11 cellular contexts compared by ENCODE assay signal in genomic region chr16:81652798-81653505, GRCh38.
DNase-seq lines count a peak whose midpoint lies in the region; ATAC-seq and TF ChIP-seq lines count a peak whose summit lies in the region.
"Had no signal": no experiment of that assay in that cellular context is flagged by ENCODE, and none has a peak within 500 bp of the region (broad histone marks: within the 10 kb centered on the region; RNA-seq: fewer than 3 reads in every experiment).

No MANE protein-coding gene starts in this region.

- H3K79me2 ChIP-seq in H9 (ENCODE audit: insufficient read depth, low read length), result no peaks in the 10 kb centered on the region

- H3K4me3 ChIP-seq in GM12875 (ENCODE audit: low read depth, low read length) (peak overlapping the region; percentile 37), mucosa of rectum (ENCODE audit: low read length in 2 of 2) (peak overlapping the region; percentile 42 to 53)
- H3K4me3 ChIP-seq: lung, upper lobe of left lung had no signal

- no peak overlapping the region for H2BK5ac ChIP-seq in H9 (ENCODE audit: insufficient read length, low read length)

- H4K8ac ChIP-seq in H9 (replicated peaks; ENCODE audit: insufficient read length, low read depth, low read length), result no peak overlapping the region

- H2BK20ac ChIP-seq in H9 (ENCODE audit: low read depth, low read length, poor library complexity, severe bottlenecking), result no peak overlapping the region

- no peak overlapping the region for H2AK5ac ChIP-seq in H9 (ENCODE audit: insufficient read length, low read length)

- no peak overlapping the region for H4K5ac ChIP-seq in H9 (ENCODE audit: insufficient read length, low read depth, low read length)

- no peaks in the 10 kb centered on the region for H3K23me2 ChIP-seq in H9 (ENCODE audit: insufficient read length, low read depth, low read length, poor library complexity, severe bottlenecking)

- no peak overlapping the region for H3K56ac ChIP-seq in H9 (ENCODE audit: insufficient read length, low read depth, low read length)

- no peak overlapping the region for H3K4me3 Mint-ChIP-seq in H9
- H3K4me3 Mint-ChIP-seq in natural killer cell treated with Interleukin-12 subunit alpha and Interleukin-12 subunit beta and Interleukin-15 and Interleukin-18, amount 100 ng/mL, for 72 hours, result no peak overlapping the region
- H3K4me3 Mint-ChIP-seq: CD4-positive, alpha-beta memory T cell had no signal

- H2AFZ ChIP-seq in H9 (ENCODE audit: low read length), result no peak overlapping the region

- H3K9ac ChIP-seq in H9 (ENCODE audit: extremely low read depth, insufficient read length, low read length), result no peak overlapping the region
- peak overlapping the region; percentile 37 to 43 for H3K9ac ChIP-seq in mucosa of rectum (ENCODE audit: low read depth in 1 of 2, low read length in 2 of 2)

- peaks cover 52 to 54% of the 10 kb centered on the region in 2 experiments for H3K4me1 Mint-ChIP-seq in H9
- peaks cover 11 to 19% of the 10 kb centered on the region in 2 donors for H3K4me1 Mint-ChIP-seq in natural killer cell treated with Interleukin-12 subunit alpha and Interleukin-12 subunit beta and Interleukin-15 and Interleukin-18, amount 100 ng/mL, for 72 hours (ENCODE audit: low read depth in 2 of 2)

- H3K27me3 ChIP-seq in H9 (ENCODE audit: insufficient read depth, low read length) (no peaks in the 10 kb centered on the region), mucosa of rectum (ENCODE audit: control insufficient read depth in 2 of 2, insufficient read depth in 2 of 2, low read length in 2 of 2) (no peaks in the 10 kb centered on the region)
- H3K27me3 ChIP-seq: upper lobe of left lung had no signal

- H3K9me3 ChIP-seq in H9 (ENCODE audit: control insufficient read depth, low read depth, low read length) (no peaks in the 10 kb centered on the region), mucosa of rectum (ENCODE audit: control insufficient read depth in 2 of 2, low read length in 2 of 2) (no peaks in the 10 kb centered on the region)
- H3K9me3 ChIP-seq: upper lobe of left lung had no signal

- TF ChIP-seq CTCF in GM12875 (IDR thresholded peaks at IDR 0.05; ENCODE audit: borderline replicate concordance, insufficient read depth, low read depth, low read length), result no peak
- TF ChIP-seq CTCF in H9 (conservative IDR thresholded peaks at IDR 0.05), result no peak

- no peak overlapping the region for H3T11ph ChIP-seq in H9 (ENCODE audit: low read length)

- no peak overlapping the region for H2BK12ac ChIP-seq in H9 (ENCODE audit: insufficient read length, low read depth, low read length)

- H3K9me3 Mint-ChIP-seq in H9, result no peaks in the 10 kb centered on the region
- H3K9me3 Mint-ChIP-seq in natural killer cell treated with Interleukin-12 subunit alpha and Interleukin-12 subunit beta and Interleukin-15 and Interleukin-18, amount 100 ng/mL, for 72 hours, result no peaks in the 10 kb centered on the region
- H3K9me3 Mint-ChIP-seq: CD4-positive, alpha-beta memory T cell had no signal

- peak overlapping the region; percentile 10 to 89 (median 68); a peak in 4 of 7 replicates for H3K27ac Mint-ChIP-seq in H9
- no peak overlapping the region for H3K27ac Mint-ChIP-seq in natural killer cell treated with Interleukin-12 subunit alpha and Interleukin-12 subunit beta and Interleukin-15 and Interleukin-18, amount 100 ng/mL, for 72 hours

- no peak for ATAC-seq in natural killer cell treated with Interleukin-12 subunit alpha and Interleukin-12 subunit beta and Interleukin-15 and Interleukin-18, amount 100 ng/mL, for 72 hours

- no peak overlapping the region for H2BK15ac ChIP-seq in H9 (ENCODE audit: low read depth, low read length)

- H3K79me1 ChIP-seq in H9 (ENCODE audit: insufficient read depth, low read depth, low read length, poor library complexity, severe bottlenecking), result no peaks in the 10 kb centered on the region

- H3K4me1 ChIP-seq in H9 (ENCODE audit: insufficient read depth, low read length), result peaks cover 9% of the 10 kb centered on the region; the same call in 1 of the 2 replicates
- peaks cover 4 to 6% of the 10 kb centered on the region in 2 donors for H3K4me1 ChIP-seq in mucosa of rectum (ENCODE audit: control insufficient read depth in 2 of 2, insufficient read depth in 2 of 2, low read length in 2 of 2)

- 0 out of 2 replicates have a peak overlapping the region, but pooled peaks have one; percentile 3 for H3K14ac ChIP-seq in H9 (ENCODE audit: insufficient read depth, low read length)

- peaks cover 14 to 25% of the 10 kb centered on the region in 2 donors for H3K36me3 ChIP-seq in mucosa of rectum (ENCODE audit: control insufficient read depth in 2 of 2, insufficient read depth in 2 of 2, low read length in 2 of 2)

- H3K23ac ChIP-seq in H9 (ENCODE audit: insufficient read length, low read depth, low read length), result no peak overlapping the region

- peaks cover 3 to 20% (median 3%) of the 10 kb centered on the region in 3 experiments; a peak in 5 of 7 replicates for H3K36me3 Mint-ChIP-seq in H9 (ENCODE audit: insufficient read depth in 1 of 3, low read depth in 3 of 3)
- no peaks in the 10 kb centered on the region for H3K36me3 Mint-ChIP-seq in natural killer cell treated with Interleukin-12 subunit alpha and Interleukin-12 subunit beta and Interleukin-15 and Interleukin-18, amount 100 ng/mL, for 72 hours

- no peak overlapping the region for H3K4me2 ChIP-seq in H9 (ENCODE audit: insufficient read depth, insufficient read length, low read length)

- no peak overlapping the region for H3K18ac ChIP-seq in H9 (ENCODE audit: insufficient read length, low read depth, low read length)

- H4K91ac ChIP-seq in H9 (ENCODE audit: insufficient read length, low read depth, low read length), result no peak overlapping the region

- WGBS in H9 (ENCODE audit: extremely low coverage, insufficient read length, low lambda C conversion rate), result no CpG with 5 or more reads among the region's 21 CpGs

- H3K27me3 Mint-ChIP-seq in H9 (ENCODE audit: low read depth), result no peaks in the 10 kb centered on the region
- H3K27me3 Mint-ChIP-seq in natural killer cell treated with Interleukin-12 subunit alpha and Interleukin-12 subunit beta and Interleukin-15 and Interleukin-18, amount 100 ng/mL, for 72 hours, result no peaks in the 10 kb centered on the region
- H3K27me3 Mint-ChIP-seq: CD4-positive, alpha-beta memory T cell had no signal

- H4K20me1 ChIP-seq in H9 (ENCODE audit: control insufficient read depth, insufficient read depth, insufficient read length), result no peaks in the 10 kb centered on the region

- no peak overlapping the region for H3K4ac ChIP-seq in H9 (ENCODE audit: low read depth, low read length)

- H2BK120ac ChIP-seq in H9 (ENCODE audit: low read depth, low read length, poor library complexity, severe bottlenecking), result no peak overlapping the region

- DNase-seq in H9, result no peak
- DNase-seq in NCI-H2196 (lab: John Stamatoyannopoulos, UW; ENCODE audit: unreplicated experiment), result peak; percentile 28
- DNase-seq in superior temporal gyrus (ENCODE audit: extremely low spot score), result no peak
- DNase-seq in stimulated activated naive CD4-positive, alpha-beta T cell treated with Interleukin-2 at 50 U/mL for 16 hours (lab: John Stamatoyannopoulos, UW), result no peak
- no peak for DNase-seq in NCI-H1048 (lab: John Stamatoyannopoulos, UW)
- DNase-seq in natural killer cell treated with Interleukin-12 subunit alpha and Interleukin-12 subunit beta and Interleukin-15 and Interleukin-18, amount 100 ng/mL, for 72 hours (ENCODE audit: low spot score), result no peak
- DNase-seq: CD4-positive, alpha-beta memory T cell had no signal

- H3K27ac ChIP-seq in H9 (ENCODE audit: insufficient read length, low read depth, low read length), result no peak overlapping the region
- peak overlapping the region; percentile 62 to 70 for H3K27ac ChIP-seq in mucosa of rectum (ENCODE audit: low read depth in 2 of 2, low read length in 2 of 2)

Comparison
In these comparisons a context has a peak if more than half of its experiments do, and no peak if none do; other contexts are left out.
1. H3K27ac Mint-ChIP-seq: peak in H9 (3 of 3); none in natural killer cell treated with Interleukin-12 subunit alpha and Interleukin-12 subunit beta and Interleukin-15 and Interleukin-18, amount 100 ng/mL, for 72 hours (0 of 2).